ENCODE assay signal across 9 cellular contexts in genomic region chr19:17784201-17785008, GRCh38. TPM values are rescaled to one million over a fixed set of nuclear protein-coding genes. Genes with fewer than 3 reads are reported as not detected.
DNase-seq lines count a peak whose midpoint lies in the region; ATAC-seq and TF ChIP-seq lines count a peak whose summit lies in the region.
"Had no signal": no experiment of that assay in that cellular context is flagged by ENCODE, and none has a peak within 500 bp of the region (broad histone marks: within the 10 kb centered on the region; RNA-seq: fewer than 3 reads in every experiment).

No MANE protein-coding gene starts in this region.

- no peak for ATAC-seq in HG03378 (IDR thresholded peaks at IDR 0.05; ENCODE audit: unreplicated experiment)
- no peak for ATAC-seq in HG03460 (IDR thresholded peaks at IDR 0.05; ENCODE audit: unreplicated experiment)

- H3K27ac ChIP-seq in ascending aorta: no peak overlapping the region
- H3K27ac ChIP-seq: epithelial cell of prostate had no signal

- no peaks in the 10 kb centered on the region for H3K36me3 ChIP-seq in ascending aorta

- H3K4me3 ChIP-seq in ascending aorta: no peak overlapping the region

- no peaks in the 10 kb centered on the region for H3K27me3 ChIP-seq in ascending aorta

- no peaks in the 10 kb centered on the region for H3K4me1 ChIP-seq in ascending aorta

- DNase-seq in GM03348 (ENCODE audit: low spot score): peak; percentile 89
- peak; percentile 81 for DNase-seq in NCI-H1105 (lab: John Stamatoyannopoulos, UW)
- DNase-seq in T-helper 9 cell: peak; percentile 71
- DNase-seq in ascending aorta (ENCODE audit: low spot score in 2 of 2): peak in 1 of 2 donors; percentile 77
- DNase-seq in iPS-NIHi11 (ENCODE audit: low spot score): peak; percentile 87
- DNase-seq in stimulated activated CD4-positive, alpha-beta T cell treated with anti-CD3 and anti-CD28 coated beads, Interleukin-12 subunit alpha, Interleukin-12 subunit beta, amount 100 ng/mL, for 48 hours (ENCODE audit: low read depth in 2 of 3, low spot score in 1 of 3): peak; percentile 48 to 80 (median 61)

- no peaks in the 10 kb centered on the region for H3K9me3 ChIP-seq in ascending aorta

- intact Hi-C loops in ascending aorta (cut with DNase I): no loop called here

- peak; percentile 68 to 73 (median 70) for TF ChIP-seq CTCF in ascending aorta (IDR thresholded peaks at IDR 0.05)

RNA-seq across cellular contexts. Expression of gene B3GNT3, which starts 10.5 kb away (rescaled TPM):
- 0.64 TPM for total RNA-seq in ascending aorta

RNA-seq across cellular contexts. Expression of gene FCHO1, which starts 33.1 kb away (rescaled TPM):
- not detected for total RNA-seq in ascending aorta

RNA-seq across cellular contexts. Expression of gene INSL3, which starts 36.9 kb away (rescaled TPM):
- not detected for total RNA-seq in ascending aorta
